24 cellular contexts compared by ENCODE assay signal in the genomic region with DNA sequence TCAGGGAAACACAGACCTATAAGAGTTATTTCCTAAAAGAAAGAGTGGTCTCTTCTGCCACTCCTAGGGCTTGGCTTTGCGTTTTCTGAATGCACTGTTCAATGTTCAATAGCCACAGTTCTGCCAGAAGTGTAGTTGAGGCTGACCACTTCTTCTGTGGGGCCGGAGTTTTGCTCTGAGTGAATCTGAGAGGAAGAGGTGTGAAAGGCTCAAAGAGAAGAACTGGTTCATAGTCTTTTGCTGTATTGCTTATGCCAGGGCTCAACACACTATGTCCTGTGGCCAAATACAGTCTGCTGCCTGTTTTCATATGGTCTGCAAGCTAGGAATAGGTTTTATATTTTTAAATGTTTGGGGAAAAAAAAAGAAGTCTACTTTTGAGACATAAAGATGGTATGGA.
"Had no signal": no experiment of that assay in that cellular context is flagged by ENCODE, and none has a peak within 500 bp of the region (broad histone marks: within the 10 kb centered on the region; RNA-seq: fewer than 3 reads in every experiment).

No MANE protein-coding gene starts in this region.

- H3K27me3 ChIP-seq: cardiac muscle cell, esophagus muscularis mucosa, neural progenitor cell, tibial nerve, vagina had no signal

- H3K36me3 Mint-ChIP-seq: activated CD8-positive, alpha-beta memory T cell treated with anti-CD3 and anti-CD28 coated beads, Interleukin-2, amount 10 ng/mL, durations not matched to agents 7 days and 5 days; activated naive CD8-positive, alpha-beta T cell treated with anti-CD3 and anti-CD28 coated beads, Interleukin-2, amount 10 ng/mL, durations not matched to agents 7 days and 5 days; memory B cell; naive B cell; neural progenitor cell had no signal

- H3K4me2 ChIP-seq: neural progenitor cell had no signal

- ATAC-seq: activated CD8-positive, alpha-beta memory T cell treated with anti-CD3 and anti-CD28 coated beads, Interleukin-2, amount 10 ng/mL, durations not matched to agents 7 days and 5 days; activated T-helper 17 cell treated with anti-CD3 and anti-CD28 coated beads, Interleukin-2, amount 50 U/mL, for 72 hours; mucosa of descending colon; psoas muscle; right cardiac atrium; stimulated activated naive CD8-positive, alpha-beta T cell treated with anti-CD3 and anti-CD28 coated beads, Interleukin-15, Interleukin-2, amounts not matched to agents 100 U/mL and 50 U/mL, for 24 hours had no signal

- H3K9ac ChIP-seq: neural progenitor cell had no signal

- H3K36me3 ChIP-seq: cardiac muscle cell, esophagus muscularis mucosa, neural progenitor cell, vagina had no signal

- H3K4me1 ChIP-seq: esophagus muscularis mucosa, neural progenitor cell, psoas muscle, tibial nerve, vagina had no signal

- H3K27ac Mint-ChIP-seq: activated B cell treated with CpG ODN at 0.5 μM for 24 hours; activated CD4-positive, alpha-beta memory T cell treated with anti-CD3 and anti-CD28 coated beads, Interleukin-2, amount 10 ng/mL, durations not matched to agents 7 days and 5 days; activated CD8-positive, alpha-beta memory T cell treated with anti-CD3 and anti-CD28 coated beads, Interleukin-2, amount 10 ng/mL, durations not matched to agents 7 days and 5 days; activated naive CD8-positive, alpha-beta T cell treated with anti-CD3 and anti-CD28 coated beads, Interleukin-2, amount 10 ng/mL, durations not matched to agents 7 days and 5 days; activated T-helper 17 cell treated with anti-CD3 and anti-CD28 coated beads, Interleukin-2, amount 50 U/mL, for 72 hours; dendritic cell treated with granulocyte-macrophage colony-stimulating factor and Interleukin-4, amounts not matched to agents 40 ng/mL and 50 ng/mL, for 4 days; memory B cell; naive B cell; neural progenitor cell had no signal

- H3K27ac ChIP-seq: cardiac muscle cell, esophagus muscularis mucosa, neural progenitor cell, psoas muscle, tibial nerve, vagina had no signal

- DNase-seq: activated B cell treated with CpG ODN at 0.5 μM for 24 hours; activated CD4-positive, alpha-beta memory T cell treated with anti-CD3 and anti-CD28 coated beads, Interleukin-2, amount 10 ng/mL, durations not matched to agents 7 days and 5 days; activated CD4-positive, alpha-beta T cell treated with anti-CD3 and anti-CD28 coated beads for 48 hours; activated CD8-positive, alpha-beta memory T cell treated with anti-CD3 and anti-CD28 coated beads, Interleukin-2, amount 10 ng/mL, durations not matched to agents 7 days and 5 days; activated naive CD4-positive, alpha-beta T cell; activated naive CD8-positive, alpha-beta T cell treated with anti-CD3 and anti-CD28 coated beads, Interleukin-2, amount 10 ng/mL, durations not matched to agents 7 days and 5 days; amygdala; effector CD8-positive, alpha-beta T cell; mucosa of descending colon; naive B cell; psoas muscle; right cardiac atrium; stimulated activated CD4-positive, alpha-beta T cell treated with anti-CD3 and anti-CD28 coated beads, Interleukin-2, amount 100 ng/mL, for 24 hours; stimulated activated naive CD8-positive, alpha-beta T cell treated with anti-CD3 and anti-CD28 coated beads, Interleukin-15, Interleukin-2, amounts not matched to agents 100 U/mL and 50 U/mL, for 24 hours; substantia nigra had no signal

- H3K9me3 Mint-ChIP-seq: activated B cell treated with CpG ODN at 0.5 μM for 24 hours; activated CD4-positive, alpha-beta memory T cell treated with anti-CD3 and anti-CD28 coated beads, Interleukin-2, amount 10 ng/mL, durations not matched to agents 7 days and 5 days; activated naive CD8-positive, alpha-beta T cell treated with anti-CD3 and anti-CD28 coated beads, Interleukin-2, amount 10 ng/mL, durations not matched to agents 7 days and 5 days; activated T-helper 17 cell treated with anti-CD3 and anti-CD28 coated beads, Interleukin-2, amount 50 U/mL, for 72 hours; dendritic cell treated with granulocyte-macrophage colony-stimulating factor and Interleukin-4, amounts not matched to agents 40 ng/mL and 50 ng/mL, for 4 days; memory B cell; naive B cell; neural progenitor cell had no signal

- H3K4me1 Mint-ChIP-seq: activated B cell treated with CpG ODN at 0.5 μM for 24 hours; activated CD4-positive, alpha-beta memory T cell treated with anti-CD3 and anti-CD28 coated beads, Interleukin-2, amount 10 ng/mL, durations not matched to agents 7 days and 5 days; activated CD8-positive, alpha-beta memory T cell treated with anti-CD3 and anti-CD28 coated beads, Interleukin-2, amount 10 ng/mL, durations not matched to agents 7 days and 5 days; activated naive CD8-positive, alpha-beta T cell treated with anti-CD3 and anti-CD28 coated beads, Interleukin-2, amount 10 ng/mL, durations not matched to agents 7 days and 5 days; activated T-helper 17 cell treated with anti-CD3 and anti-CD28 coated beads, Interleukin-2, amount 50 U/mL, for 72 hours; memory B cell; naive B cell had no signal

- FAIRE-seq: endothelial cell of umbilical vein had no signal

- H3K4me3 Mint-ChIP-seq: activated B cell treated with CpG ODN at 0.5 μM for 24 hours; activated CD4-positive, alpha-beta memory T cell treated with anti-CD3 and anti-CD28 coated beads, Interleukin-2, amount 10 ng/mL, durations not matched to agents 7 days and 5 days; activated CD8-positive, alpha-beta memory T cell treated with anti-CD3 and anti-CD28 coated beads, Interleukin-2, amount 10 ng/mL, durations not matched to agents 7 days and 5 days; activated naive CD8-positive, alpha-beta T cell treated with anti-CD3 and anti-CD28 coated beads, Interleukin-2, amount 10 ng/mL, durations not matched to agents 7 days and 5 days; activated T-helper 17 cell treated with anti-CD3 and anti-CD28 coated beads, Interleukin-2, amount 50 U/mL, for 72 hours; dendritic cell treated with granulocyte-macrophage colony-stimulating factor and Interleukin-4, amounts not matched to agents 40 ng/mL and 50 ng/mL, for 4 days; memory B cell; naive B cell; neural progenitor cell had no signal

- H3K27me3 Mint-ChIP-seq: activated B cell treated with CpG ODN at 0.5 μM for 24 hours; dendritic cell treated with granulocyte-macrophage colony-stimulating factor and Interleukin-4, amounts not matched to agents 40 ng/mL and 50 ng/mL, for 4 days had no signal

- H3K9me3 ChIP-seq: esophagus muscularis mucosa, mucosa of descending colon, psoas muscle, tibial nerve, vagina had no signal

- H3K4me3 ChIP-seq: cardiac muscle cell, esophagus muscularis mucosa, mucosa of descending colon, neural progenitor cell, psoas muscle, tibial nerve, vagina had no signal

- H2AFZ ChIP-seq: neural progenitor cell had no signal
